ENCODE assay signal across 24 cellular contexts in the genomic region with DNA sequence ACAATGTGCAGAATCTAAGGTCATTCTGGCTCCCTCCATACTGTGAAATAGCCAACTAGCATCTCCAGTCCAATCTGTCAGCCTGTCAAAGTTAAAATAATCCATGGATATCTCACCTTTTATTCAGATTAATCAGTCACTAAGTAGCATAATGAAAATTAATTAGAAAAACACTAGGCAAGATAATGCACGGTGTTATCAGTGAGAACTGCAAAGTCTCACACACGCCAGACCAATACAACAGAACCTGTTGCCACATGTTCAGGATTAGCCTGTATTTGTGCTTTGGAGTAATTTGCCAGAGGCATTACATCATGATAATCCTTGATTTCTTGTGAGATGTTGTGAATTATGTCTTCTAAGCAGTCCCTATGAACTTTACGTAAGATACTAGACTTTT.
"Had no signal": no experiment of that assay in that cellular context is flagged by ENCODE, and none has a peak within 500 bp of the region (broad histone marks: within the 10 kb centered on the region; RNA-seq: fewer than 3 reads in every experiment).

No MANE protein-coding gene starts in this region.

- DNase-seq: activated B cell treated with CpG ODN at 0.5 μM for 24 hours; activated CD4-positive, alpha-beta T cell treated with anti-CD3 and anti-CD28 coated beads, Interleukin-2, amount 50 U/mL, for 1 hour; activated CD8-positive, alpha-beta memory T cell treated with anti-CD3 and anti-CD28 coated beads, Interleukin-2, amount 10 ng/mL, durations not matched to agents 7 days and 5 days; activated CD8-positive, alpha-beta T cell treated with anti-CD3 and anti-CD28 coated beads for 36 hours; activated naive CD8-positive, alpha-beta T cell treated with anti-CD3 and anti-CD28 coated beads, Interleukin-2, amount 50 U/mL, for 24 hours; activated T-cell treated with anti-CD3 and anti-CD28 coated beads, Interleukin-2, amount 50 U/mL, for 48 hours; dermis blood vessel endothelial cell; effector CD4-positive, alpha-beta T cell; esophagus squamous epithelium; gastrocnemius medialis; glutamatergic neuron; naive thymus-derived CD8-positive, alpha-beta T cell; nucleus accumbens; pancreas; retina; sigmoid colon; small intestine; stimulated activated CD4-positive, alpha-beta T cell treated with anti-CD3 and anti-CD28 coated beads, Interleukin-1b, Interleukin-23, amount 100 ng/mL, for 48 hours; stimulated activated naive B cell treated with anti-CD40 and anti-IgM and Interleukin-4, amounts not matched to agents 10 μg/mL and 1 μg/mL and 100 μg/mL, for 72 hours; T-helper 2 cell; tibial artery; upper lobe of right lung had no signal

- H3K4me3 ChIP-seq: esophagus squamous epithelium, gastrocnemius medialis, pancreas, prostate gland, sigmoid colon, suprapubic skin, tibial artery, upper lobe of right lung had no signal

- ATAC-seq: activated CD8-positive, alpha-beta memory T cell treated with anti-CD3 and anti-CD28 coated beads, Interleukin-2, amount 10 ng/mL, durations not matched to agents 7 days and 5 days; activated CD8-positive, alpha-beta T cell treated with anti-CD3 and anti-CD28 coated beads for 36 hours; activated naive CD8-positive, alpha-beta T cell treated with anti-CD3 and anti-CD28 coated beads, Interleukin-2, amount 50 U/mL, for 24 hours; gastrocnemius medialis; naive thymus-derived CD8-positive, alpha-beta T cell; pancreas; stimulated activated naive B cell treated with anti-CD40 and anti-IgM and Interleukin-4, amounts not matched to agents 10 μg/mL and 1 μg/mL and 100 μg/mL, for 72 hours; upper lobe of right lung had no signal
